23 cellular contexts compared by ENCODE assay signal in the genomic region with DNA sequence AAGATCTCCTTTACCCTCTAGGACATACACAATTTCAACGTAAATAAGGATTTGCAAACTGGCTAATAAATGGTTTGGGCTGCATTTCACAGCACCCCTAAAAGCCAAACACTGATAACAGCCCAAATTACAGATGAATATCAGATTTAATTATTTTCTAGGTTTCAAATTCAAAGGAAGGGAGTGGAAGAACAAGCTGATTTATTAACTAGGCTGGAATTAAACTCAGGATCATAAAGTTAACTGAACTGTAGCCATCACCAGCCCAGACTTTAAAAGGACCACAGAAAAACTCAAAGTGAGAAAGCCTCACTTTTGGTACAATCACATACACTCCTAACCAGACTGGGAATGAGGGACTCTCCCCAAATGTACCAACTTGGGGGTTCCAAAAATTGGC.
"Had no signal": no experiment of that assay in that cellular context is flagged by ENCODE, and none has a peak within 500 bp of the region (broad histone marks: within the 10 kb centered on the region; RNA-seq: fewer than 3 reads in every experiment).

No MANE protein-coding gene starts in this region.

- DNase-seq: activated CD4-positive, alpha-beta T cell treated with anti-CD3 and anti-CD28 coated beads for 4 hours; activated CD4-positive, alpha-beta T cell treated with anti-CD3 and anti-CD28 coated beads, Interleukin-2, amount 50 U/mL, for 4 hours; activated effector memory CD4-positive, alpha-beta T cell treated with anti-CD3 and anti-CD28 coated beads, Interleukin-2, amount 50 U/mL, for 16 hours; activated naive CD4-positive, alpha-beta T cell treated with anti-CD3 and anti-CD28 coated beads for 36 hours; activated naive CD8-positive, alpha-beta T cell treated with anti-CD3 and anti-CD28 coated beads for 36 hours; adrenal gland; cerebellar nuclear complex; colonic mucosa; dorsolateral prefrontal cortex; effector memory CD4-positive, alpha-beta T cell; erythroblast; left lung; mucosa of descending colon; occipital lobe; right cardiac atrium; stimulated activated CD4-positive, alpha-beta T cell treated with anti-CD3 and anti-CD28 coated beads, Interleukin-2, amount 100 ng/mL, for 48 hours; stimulated activated naive CD4-positive, alpha-beta T cell treated with Interleukin-2 at 50 U/mL for 16 hours; SW 1271; T-helper 9 cell; uterus had no signal

- FAIRE-seq: keratinocyte, TTC549 had no signal

- ATAC-seq: gastroesophageal sphincter, left lung, right cardiac atrium had no signal
